In genomic region chr11:117638913-117639543, GRCh38 we compare ENCODE assay signal across 24 cellular contexts.
DNase-seq lines count a peak whose midpoint lies in the region; ATAC-seq and TF ChIP-seq lines count a peak whose summit lies in the region.
"Had no signal": no experiment of that assay in that cellular context is flagged by ENCODE, and none has a peak within 500 bp of the region (broad histone marks: within the 10 kb centered on the region; RNA-seq: fewer than 3 reads in every experiment).

No MANE protein-coding gene starts in this region.

- H3K27ac Mint-ChIP-seq in activated T-helper 17 cell treated with anti-CD3 and anti-CD28 coated beads, Interleukin-2, amount 50 U/mL, for 72 hours = no peak overlapping the region
- H3K27ac Mint-ChIP-seq in mesothelial cell of epicardium = no peak overlapping the region
- H3K27ac Mint-ChIP-seq: B cell; CD8-positive, alpha-beta T cell; T-cell had no signal

- H3K27me3 ChIP-seq in upper lobe of right lung = no peaks in the 10 kb centered on the region

- H3K9me3 ChIP-seq in upper lobe of right lung = no peaks in the 10 kb centered on the region

- H3K4me1 ChIP-seq in upper lobe of right lung = no peaks in the 10 kb centered on the region

- H3K27me3 Mint-ChIP-seq in activated T-helper 17 cell treated with anti-CD3 and anti-CD28 coated beads, Interleukin-2, amount 50 U/mL, for 72 hours = peaks cover 25% of the 10 kb centered on the region
- peaks cover 55% of the 10 kb centered on the region for H3K27me3 Mint-ChIP-seq in mesothelial cell of epicardium (ENCODE audit: low read depth)

- no peak overlapping the region for H3K4me3 ChIP-seq in upper lobe of right lung

- H3K36me3 Mint-ChIP-seq in activated T-helper 17 cell treated with anti-CD3 and anti-CD28 coated beads, Interleukin-2, amount 50 U/mL, for 72 hours (ENCODE audit: low read depth) = no peaks in the 10 kb centered on the region
- no peaks in the 10 kb centered on the region for H3K36me3 Mint-ChIP-seq in mesothelial cell of epicardium
- H3K36me3 Mint-ChIP-seq: CD8-positive, alpha-beta T cell; T-cell had no signal

- H3K4me3 Mint-ChIP-seq in activated T-helper 17 cell treated with anti-CD3 and anti-CD28 coated beads, Interleukin-2, amount 50 U/mL, for 72 hours = no peak overlapping the region
- H3K4me3 Mint-ChIP-seq in mesothelial cell of epicardium = no peak overlapping the region
- H3K4me3 Mint-ChIP-seq: B cell; CD8-positive, alpha-beta T cell; T-cell had no signal

- no peak overlapping the region for H3K27ac ChIP-seq in upper lobe of right lung
- H3K27ac ChIP-seq: 22Rv1, C4-2B had no signal

- H3K36me3 ChIP-seq in upper lobe of right lung = no peaks in the 10 kb centered on the region

- intact Hi-C loops in left colon (cut with DNase I, micrococcal nuclease) (no loop called here), upper lobe of right lung (cut with DNase I) (no loop called here)

- H3K4me1 Mint-ChIP-seq in activated T-helper 17 cell treated with anti-CD3 and anti-CD28 coated beads, Interleukin-2, amount 50 U/mL, for 72 hours = no peaks in the 10 kb centered on the region
- peaks cover 2% of the 10 kb centered on the region for H3K4me1 Mint-ChIP-seq in mesothelial cell of epicardium
- H3K4me1 Mint-ChIP-seq: B cell, T-cell had no signal

- DNase-seq in DMS153 (lab: John Stamatoyannopoulos, UW) (peak; percentile 59), DMS153 treated with DMSO at 0.1 percent for 48 hours (lab: John Stamatoyannopoulos, UW; ENCODE audit: unreplicated experiment) (no peak), NCI-H748 (lab: John Stamatoyannopoulos, UW; ENCODE audit: unreplicated experiment) (peak; percentile 70), left colon (no peak), upper lobe of right lung (peak; percentile 26), mesothelial cell of epicardium (ENCODE audit: low spot score in 2 of 2, unreplicated experiment in 2 of 2) (no peak)
- DNase-seq: CD8-positive, alpha-beta T cell; DMS 273 treated with DMSO at 0.1 percent for 48 hours; KBM-7; NCI-H1105 treated with DMSO at 0.1 percent for 48 hours; NCI-H1694; NCI-H2081 treated with DMSO at 0.1 percent for 48 hours; NCI-H2171; NCI-H226; NCI-H524 treated with DMSO at 0.1 percent for 48 hours; Right ventricle myocardium superior; RPMI8226; T-cell had no signal

- TF ChIP-seq CTCF in upper lobe of right lung (IDR thresholded peaks at IDR 0.05) (no peak), mesothelial cell of epicardium (IDR thresholded peaks at IDR 0.05; ENCODE audit: unreplicated experiment) (no peak)

- no peaks in the 10 kb centered on the region for H3K9me3 Mint-ChIP-seq in activated T-helper 17 cell treated with anti-CD3 and anti-CD28 coated beads, Interleukin-2, amount 50 U/mL, for 72 hours
- H3K9me3 Mint-ChIP-seq in mesothelial cell of epicardium = no peaks in the 10 kb centered on the region

- ATAC-seq in left colon (peak; percentile 74), upper lobe of right lung (no peak), GM19324 (IDR thresholded peaks at IDR 0.05; ENCODE audit: low FRiP score, unreplicated experiment) (no peak)
- no peak for ATAC-seq in activated T-helper 17 cell treated with anti-CD3 and anti-CD28 coated beads, Interleukin-2, amount 50 U/mL, for 72 hours (replicated peaks)
- ATAC-seq: CD8-positive, alpha-beta T cell; HCT116; T-cell had no signal

Comparison
In these comparisons a context has a peak if more than half of its experiments do, and no peak if none do; other contexts are left out.
1. DNase-seq: peak in DMS153 (single experiment), NCI-H748 (single experiment) and upper lobe of right lung (single experiment); none in DMS153 treated with DMSO at 0.1 percent for 48 hours (single experiment), left colon (0 of 2) and mesothelial cell of epicardium (0 of 2).